1 cellular context compared by ENCODE assay signal in genomic region chr1:223680188-223680587, GRCh38.
TF ChIP-seq lines count a peak whose summit lies in the region.

No MANE protein-coding gene starts in this region.

TF ChIP-seq in GM12878, 131 proteins besides CTCF, POLR2A, EP300 and RAD21:
- no peak for TF ChIP-seq PAX5 (IDR thresholded peaks at IDR 0.05; ENCODE audit: borderline replicate concordance, low read depth, low read length)
- no peak for TF ChIP-seq CHD1 (IDR thresholded peaks at IDR 0.05; ENCODE audit: low read depth, low read length)
- TF ChIP-seq CBX3 (IDR thresholded peaks at IDR 0.05; ENCODE audit: borderline replicate concordance, low read depth): no peak
- no peak for TF ChIP-seq HSF1 (IDR thresholded peaks at IDR 0.05; ENCODE audit: low read depth, low read length)
- TF ChIP-seq RAD51 (IDR thresholded peaks at IDR 0.05): no peak
- TF ChIP-seq PAX8 (IDR thresholded peaks at IDR 0.05): no peak
- no peak for TF ChIP-seq SKIL (IDR thresholded peaks at IDR 0.05; ENCODE audit: low read depth, poor library complexity, severe bottlenecking)
- TF ChIP-seq MYC (IDR thresholded peaks at IDR 0.05; ENCODE audit: insufficient read depth, insufficient read length, insufficient replicate concordance, low read length, severe bottlenecking): no peak
- TF ChIP-seq BHLHE40 (IDR thresholded peaks at IDR 0.05; ENCODE audit: borderline replicate concordance in 1 of 2, low read depth in 2 of 2, low read length in 1 of 2): no peak
